In the genomic region with DNA sequence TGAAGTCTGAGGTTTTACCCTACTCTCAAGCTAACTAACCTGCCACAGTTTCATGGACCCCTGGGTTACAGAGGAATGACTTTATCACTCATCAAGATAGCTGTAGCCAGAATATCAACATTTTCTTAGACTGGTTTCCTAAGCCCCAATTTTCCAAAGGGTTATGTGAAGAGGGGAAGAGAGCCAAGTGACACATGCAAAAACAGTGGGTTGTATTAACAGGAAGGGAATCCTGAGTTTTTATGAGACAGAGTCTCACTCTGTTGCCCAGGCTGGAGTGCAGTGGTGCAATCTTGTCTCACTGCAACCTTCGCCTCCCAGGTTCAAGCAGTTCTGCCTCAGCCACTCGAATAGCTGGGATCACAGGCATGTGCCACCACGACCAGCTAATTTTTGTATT, we compare ENCODE assay signal across 8 cellular contexts. TPM values are rescaled to one million over a fixed set of nuclear protein-coding genes. Genes with fewer than 3 reads are reported as not detected.
DNase-seq lines count a peak whose midpoint lies in the region; ATAC-seq and TF ChIP-seq lines count a peak whose summit lies in the region.

No MANE protein-coding gene starts in this region.

- TF ChIP-seq CTCF in DOHH2 (IDR thresholded peaks at IDR 0.05; ENCODE audit: low read depth, low read length, poor library complexity, severe bottlenecking) (no peak), lower lobe of right lung (IDR thresholded peaks at IDR 0.05) (no peak)

- DNase-seq in M059J (ENCODE audit: low read depth), result peak; percentile 44
- DNase-seq in lower lobe of right lung, result no peak
- DNase-seq in RKO (ENCODE audit: low spot score), result no peak
- DNase-seq in NCI-H1092 treated with DMSO at 0.1 percent for 48 hours (lab: John Stamatoyannopoulos, UW), result no peak
- no peak for DNase-seq in mucosa of gallbladder (ENCODE audit: low spot score)
- no peak for DNase-seq in NCI-H2107 (lab: John Stamatoyannopoulos, UW)

- no peaks in the 10 kb centered on the region; the same call in 1 of the 2 replicates for H4K20me1 ChIP-seq in DOHH2 (ENCODE audit: control insufficient read depth, insufficient read depth, low read depth, low read length)

- intact Hi-C loops in lower lobe of right lung (cut with DNase I), result no loop called here

- H3K27ac ChIP-seq in DOHH2 (ENCODE audit: low read depth, low read length) (peak overlapping the region; percentile 81), lower lobe of right lung (peak overlapping the region; percentile 61)

- peaks cover 35% of the 10 kb centered on the region for H3F3A ChIP-seq in DOHH2 (ENCODE audit: control insufficient read depth, insufficient read depth)

- peak overlapping the region; percentile 81 for H3K4me2 ChIP-seq in DOHH2 (ENCODE audit: low read length)

- H3K4me3 ChIP-seq in DOHH2 (ENCODE audit: low read length) (peak overlapping the region; percentile 67), lower lobe of right lung (no peak overlapping the region)

- H3K36me3 ChIP-seq in DOHH2 (ENCODE audit: control insufficient read depth, low read length) (no peaks in the 10 kb centered on the region), lower lobe of right lung (no peaks in the 10 kb centered on the region)

- peaks cover 92% of the 10 kb centered on the region for H3K4me1 ChIP-seq in DOHH2 (ENCODE audit: control insufficient read depth, low read length)
- H3K4me1 ChIP-seq in lower lobe of right lung, result peaks cover 60% of the 10 kb centered on the region

- H3K9me2 ChIP-seq in DOHH2 (replicated peaks; ENCODE audit: control insufficient read depth, low read length), result no peaks in the 10 kb centered on the region

- ATAC-seq in GM21526 (IDR thresholded peaks at IDR 0.05; ENCODE audit: low FRiP score, unreplicated experiment), result peak; percentile 8
- ATAC-seq in lower lobe of right lung, result no peak

- H3K9me3 ChIP-seq in DOHH2 (ENCODE audit: control insufficient read depth, insufficient read depth, low read length) (no peaks in the 10 kb centered on the region), lower lobe of right lung (no peaks in the 10 kb centered on the region)

- H3K79me2 ChIP-seq in DOHH2 (ENCODE audit: control insufficient read depth, low read length), result peaks cover 51% of the 10 kb centered on the region

- H3K27me3 ChIP-seq in DOHH2 (ENCODE audit: control insufficient read depth, low read length) (no peaks in the 10 kb centered on the region; the same call in 1 of the 2 replicates), lower lobe of right lung (ENCODE audit: low read depth) (no peaks in the 10 kb centered on the region)

RNA-seq across cellular contexts. Expression of a gene that starts 5.4 kb away (rescaled TPM):
- 7.6 and 17.1 TPM in 2 replicates for total RNA-seq in M059J (2014; rRNA removed; shearing (Covaris generic))
- total RNA-seq in lower lobe of right lung (90.6 TPM), mucosa of gallbladder (97.3 TPM)

RNA-seq across cellular contexts. Expression of a gene that starts 48.0 kb away (rescaled TPM):
- 0.12 and 0.76 TPM in 2 replicates for total RNA-seq in M059J (2014; rRNA removed; shearing (Covaris generic))
- total RNA-seq in lower lobe of right lung (1.6 TPM), mucosa of gallbladder (0.89 TPM)
